Comparison of ENCODE assay signal across 22 cellular contexts in genomic region chr4:54571762-54572542, GRCh38.
"Had no signal": no experiment of that assay in that cellular context is flagged by ENCODE, and none has a peak within 500 bp of the region (broad histone marks: within the 10 kb centered on the region; RNA-seq: fewer than 3 reads in every experiment).

No MANE protein-coding gene starts in this region.

- H3K4me3 ChIP-seq: heart right ventricle, left ventricle myocardium inferior, ovary, prostate gland, right atrium auricular region, stomach, suprapubic skin, tibial nerve had no signal

- H3K36me3 ChIP-seq: heart right ventricle, left ventricle myocardium inferior, neutrophil, ovary, prostate gland, right atrium auricular region, stomach, suprapubic skin, tibial nerve had no signal

- H3K27ac ChIP-seq: heart right ventricle, left ventricle myocardium inferior, neutrophil, ovary, prostate gland, right atrium auricular region, stomach, suprapubic skin, tibial nerve had no signal

- ATAC-seq: activated naive CD4-positive, alpha-beta T cell treated with anti-CD3 and anti-CD28 coated beads, Interleukin-2, amount 50 U/mL, for 72 hours; esophagus mucosa; heart right ventricle; natural killer cell had no signal

- H3K9me3 Mint-ChIP-seq: activated naive CD4-positive, alpha-beta T cell treated with anti-CD3 and anti-CD28 coated beads, Interleukin-2, amount 50 U/mL, for 72 hours; natural killer cell had no signal

- H3K4me1 Mint-ChIP-seq: brain had no signal

- H3K4me3 Mint-ChIP-seq: brain, natural killer cell had no signal

- H3K27ac Mint-ChIP-seq: activated naive CD4-positive, alpha-beta T cell treated with anti-CD3 and anti-CD28 coated beads, Interleukin-2, amount 50 U/mL, for 72 hours; brain; natural killer cell had no signal

- H3K4me1 ChIP-seq: prostate gland, stomach, suprapubic skin, tibial nerve had no signal

- H3K36me3 Mint-ChIP-seq: activated naive CD4-positive, alpha-beta T cell treated with anti-CD3 and anti-CD28 coated beads, Interleukin-2, amount 50 U/mL, for 72 hours; brain; natural killer cell had no signal

- DNase-seq: activated T-cell treated with anti-CD3 and anti-CD28 coated beads, Interleukin-2, amount 50 U/mL, for 1 hour; aorta; dermis blood vessel endothelial cell; effector CD8-positive, alpha-beta T cell; heart right ventricle; kidney glomerular epithelial cell; left ventricle myocardium inferior; mammary epithelial cell; midbrain; natural killer cell; ovary; stimulated activated CD4-positive, alpha-beta T cell treated with anti-CD3 and anti-CD28 coated beads, Interleukin-12 subunit alpha, Interleukin-12 subunit beta, amount 100 ng/mL, for 4 hours; stimulated activated CD4-positive, alpha-beta T cell treated with anti-CD3 and anti-CD28 coated beads, Interleukin-4, amount 100 ng/mL, for 4 hours; stomach had no signal

- H3K9me3 ChIP-seq: heart right ventricle, left ventricle myocardium inferior, neutrophil, ovary, prostate gland, right atrium auricular region, stomach, suprapubic skin, tibial nerve had no signal

- H3K27me3 ChIP-seq: heart right ventricle, neutrophil, ovary, right atrium auricular region, stomach, suprapubic skin, tibial nerve had no signal
